In genomic region chr17:7717756-7718350, GRCh38 we compare ENCODE assay signal across 8 cellular contexts. TPM values are rescaled to one million over a fixed set of nuclear protein-coding genes. Genes with fewer than 3 reads are reported as not detected.
DNase-seq lines count a peak whose midpoint lies in the region; ATAC-seq and TF ChIP-seq lines count a peak whose summit lies in the region.

No MANE protein-coding gene starts in this region.

- TF ChIP-seq CTCF in AG10803 (conservative IDR thresholded peaks at IDR 0.05; ENCODE audit: low read length) (no peak), ascending aorta (IDR thresholded peaks at IDR 0.05) (no peak)

- peaks cover 0 to 18% of the 10 kb centered on the region in 2 donors for H3K4me1 ChIP-seq in ascending aorta

- peak; percentile 18 for DNase-seq in AG10803 (ENCODE audit: low read depth)
- peak; percentile 79 for DNase-seq in KBM-7
- no peak for DNase-seq in ascending aorta (ENCODE audit: low spot score in 2 of 2)
- DNase-seq in left colon, result peak in 1 of 2 donors; percentile 29
- peak; percentile 53 for DNase-seq in superior temporal gyrus (ENCODE audit: extremely low spot score)
- DNase-seq in GM03348 (ENCODE audit: low spot score), result no peak

- H3K36me3 ChIP-seq in ascending aorta, result no peaks in the 10 kb centered on the region

- H3K9me3 ChIP-seq in ascending aorta, result no peaks in the 10 kb centered on the region

- intact Hi-C loops in ascending aorta (cut with DNase I) (loop anchor here (1.0 kb wide), 1 partner anchor 30 kb away; the partner anchor contains the start of gene WRAP53), left colon (cut with DNase I, micrococcal nuclease) (no loop called here)

- H3K27ac ChIP-seq in ascending aorta, result no peak overlapping the region

- H3K4me3 ChIP-seq in AG10803 (ENCODE audit: low read length) (peak overlapping the region; percentile 68), ascending aorta (peak overlapping the region; percentile 69 to 73)

- ATAC-seq in left colon (peak; percentile 17), HG03139 (IDR thresholded peaks at IDR 0.05; ENCODE audit: unreplicated experiment) (no peak), HG03196 (IDR thresholded peaks at IDR 0.05; ENCODE audit: unreplicated experiment) (no peak)

- no peaks in the 10 kb centered on the region for H3K27me3 ChIP-seq in ascending aorta

- in situ Hi-C loops in KBM-7 (cut with MboI; ENCODE audit: low pct_unique_long_range_greater_than_20kb, low sequenced_read_pairs), result no loop called here

RNA-seq across cellular contexts. Expression of gene DNAH2, which starts 0.3 kb away (rescaled TPM):
- total RNA-seq in ascending aorta (0.43 TPM), left colon (under 1 TPM; 0.22 to 0.61 TPM)

RNA-seq across cellular contexts. Expression of gene EFNB3, which starts 12.9 kb away (rescaled TPM):
- total RNA-seq in ascending aorta (not detected), left colon (under 1 TPM; 0.25 to 0.34 TPM)

RNA-seq across cellular contexts. Expression of gene WRAP53, which starts 29.6 kb away (rescaled TPM):
- total RNA-seq in ascending aorta (1.5 TPM), left colon (1 to 10 TPM; 6.4 to 9.7 TPM)

RNA-seq across cellular contexts. Expression of gene TP53, which starts 30.6 kb away (rescaled TPM):
- 48.0 TPM for total RNA-seq in ascending aorta
- total RNA-seq in left colon, result 10 to 100 TPM; 47.3 to 60.0 TPM

Comparison
In these comparisons a context has a peak if more than half of its experiments do, and no peak if none do; other contexts are left out.
1. DNase-seq: peak in AG10803 (single experiment), KBM-7 (single experiment) and superior temporal gyrus (single experiment); none in ascending aorta (0 of 2) and GM03348 (single experiment).